15 cellular contexts compared by ENCODE assay signal in the genomic region with DNA sequence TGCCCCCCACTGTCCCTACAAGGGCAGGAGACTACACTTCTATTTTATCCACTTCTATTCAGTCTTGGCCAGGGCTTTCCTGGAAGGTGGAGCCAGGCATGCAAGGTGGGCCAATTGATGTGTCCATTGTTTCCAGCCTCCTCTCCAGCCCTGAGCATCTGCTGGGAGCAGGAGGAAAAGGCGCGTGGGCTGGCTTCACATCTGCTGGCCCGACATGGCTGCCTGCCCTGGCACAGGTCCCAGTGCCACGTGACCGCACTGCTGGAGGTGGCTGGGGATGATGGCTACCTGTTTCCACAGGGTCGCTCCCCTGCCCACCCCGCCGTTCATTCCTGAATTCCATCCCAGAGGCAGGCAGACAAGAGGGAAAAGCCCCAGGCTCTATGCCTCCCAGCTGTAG.
DNase-seq lines count a peak whose midpoint lies in the region; ATAC-seq and TF ChIP-seq lines count a peak whose summit lies in the region.
"Had no signal": no experiment of that assay in that cellular context is flagged by ENCODE, and none has a peak within 500 bp of the region (broad histone marks: within the 10 kb centered on the region; RNA-seq: fewer than 3 reads in every experiment).

No MANE protein-coding gene starts in this region.

- CTCF ChIA-PET in WTC11 (lab: Charles Lee): no interaction called here

- no peaks in the 10 kb centered on the region; the same call in 1 of the 2 replicates for H3K9me3 Mint-ChIP-seq in WTC11
- H3K9me3 Mint-ChIP-seq: natural killer cell treated with Interleukin-12 subunit alpha and Interleukin-12 subunit beta and Interleukin-15 and Interleukin-18, amount 100 ng/mL, for 72 hours had no signal

- peak; percentile 19 for DNase-seq in DMS 273 treated with DMSO at 0.1 percent for 48 hours (lab: John Stamatoyannopoulos, UW)
- peak; percentile 52 for DNase-seq in NCI-H1092 (lab: John Stamatoyannopoulos, UW)
- peak; percentile 75 for DNase-seq in NCI-H69 (lab: John Stamatoyannopoulos, UW)
- DNase-seq in fibroblast of mammary gland (ENCODE audit: low read depth): peak; percentile 25
- no peak for DNase-seq in inferior parietal cortex (ENCODE audit: extremely low spot score)
- DNase-seq in HCEC 1CT: no peak
- DNase-seq in WTC11 (ENCODE audit: low spot score): no peak
- DNase-seq: activated CD4-positive, alpha-beta T cell treated with anti-CD3 and anti-CD28 coated beads for 4 hours; activated naive CD4-positive, alpha-beta T cell; NCI-H187 treated with DMSO at 0.1 percent for 48 hours; stimulated activated naive B cell treated with anti-CD40 and anti-IgM and Interleukin-4, amounts not matched to agents 10 μg/mL and 1 μg/mL and 100 μg/mL, for 72 hours; trophoblast cell had no signal

- no peak overlapping the region for H3K4me3 Mint-ChIP-seq in WTC11
- H3K4me3 Mint-ChIP-seq: natural killer cell treated with Interleukin-12 subunit alpha and Interleukin-12 subunit beta and Interleukin-15 and Interleukin-18, amount 100 ng/mL, for 72 hours; stimulated activated naive B cell treated with anti-CD40 and anti-IgM and Interleukin-4, amounts not matched to agents 10 μg/mL and 1 μg/mL and 100 μg/mL, for 72 hours had no signal

- POLR2A ChIA-PET in WTC11 (lab: Charles Lee): interaction anchor here (0.6 kb wide), 1 partner anchor 558 kb away, joined by 3 read pairs; no protein-coding TSS in a partner anchor

- ATAC-seq in GM21576 (IDR thresholded peaks at IDR 0.05; ENCODE audit: unreplicated experiment) (no peak), WTC11 (no peak)
- ATAC-seq: natural killer cell treated with Interleukin-12 subunit alpha and Interleukin-12 subunit beta and Interleukin-15 and Interleukin-18, amount 100 ng/mL, for 72 hours; stimulated activated naive B cell treated with anti-CD40 and anti-IgM and Interleukin-4, amounts not matched to agents 10 μg/mL and 1 μg/mL and 100 μg/mL, for 72 hours had no signal

- TF ChIP-seq CTCF in fibroblast of mammary gland (conservative IDR thresholded peaks at IDR 0.05; ENCODE audit: control insufficient read depth, insufficient read depth, low read depth, low read length): no peak
- TF ChIP-seq CTCF in WTC11 (IDR thresholded peaks at IDR 0.05): no peak

- no peaks in the 10 kb centered on the region for H3K36me3 Mint-ChIP-seq in WTC11
- H3K36me3 Mint-ChIP-seq: natural killer cell treated with Interleukin-12 subunit alpha and Interleukin-12 subunit beta and Interleukin-15 and Interleukin-18, amount 100 ng/mL, for 72 hours; stimulated activated naive B cell treated with anti-CD40 and anti-IgM and Interleukin-4, amounts not matched to agents 10 μg/mL and 1 μg/mL and 100 μg/mL, for 72 hours had no signal

- H3K4me3 ChIP-seq in fibroblast of mammary gland (ENCODE audit: control insufficient read depth, low read depth, low read length): no peak overlapping the region
- H3K4me3 ChIP-seq: coronary artery had no signal

- H3K27ac Mint-ChIP-seq in WTC11: no peak overlapping the region
- H3K27ac Mint-ChIP-seq: natural killer cell treated with Interleukin-12 subunit alpha and Interleukin-12 subunit beta and Interleukin-15 and Interleukin-18, amount 100 ng/mL, for 72 hours; stimulated activated naive B cell treated with anti-CD40 and anti-IgM and Interleukin-4, amounts not matched to agents 10 μg/mL and 1 μg/mL and 100 μg/mL, for 72 hours had no signal

- H3K4me1 Mint-ChIP-seq in WTC11: no peaks in the 10 kb centered on the region
- H3K4me1 Mint-ChIP-seq: stimulated activated naive B cell treated with anti-CD40 and anti-IgM and Interleukin-4, amounts not matched to agents 10 μg/mL and 1 μg/mL and 100 μg/mL, for 72 hours had no signal

- no peaks in the 10 kb centered on the region; the same call in none of the 2 replicates for H3K27me3 Mint-ChIP-seq in WTC11 (ENCODE audit: low read depth)
- H3K27me3 Mint-ChIP-seq: stimulated activated naive B cell treated with anti-CD40 and anti-IgM and Interleukin-4, amounts not matched to agents 10 μg/mL and 1 μg/mL and 100 μg/mL, for 72 hours had no signal

TF ChIP-seq in WTC11, 78 proteins besides CTCF, POLR2A, EP300 and RAD21 (continues in another document):
- TF ChIP-seq NR1H2 (CRISPR knock-in tag; IDR thresholded peaks at IDR 0.05) (no peak), MLX (CRISPR knock-in tag; IDR thresholded peaks at IDR 0.05) (no peak), CREB1 (CRISPR knock-in tag; IDR thresholded peaks at IDR 0.05) (no peak), NR2C2 (CRISPR knock-in tag; IDR thresholded peaks at IDR 0.05) (no peak), TEAD4 (CRISPR knock-in tag; IDR thresholded peaks at IDR 0.05) (no peak)
- TF ChIP-seq, protein P1, sequence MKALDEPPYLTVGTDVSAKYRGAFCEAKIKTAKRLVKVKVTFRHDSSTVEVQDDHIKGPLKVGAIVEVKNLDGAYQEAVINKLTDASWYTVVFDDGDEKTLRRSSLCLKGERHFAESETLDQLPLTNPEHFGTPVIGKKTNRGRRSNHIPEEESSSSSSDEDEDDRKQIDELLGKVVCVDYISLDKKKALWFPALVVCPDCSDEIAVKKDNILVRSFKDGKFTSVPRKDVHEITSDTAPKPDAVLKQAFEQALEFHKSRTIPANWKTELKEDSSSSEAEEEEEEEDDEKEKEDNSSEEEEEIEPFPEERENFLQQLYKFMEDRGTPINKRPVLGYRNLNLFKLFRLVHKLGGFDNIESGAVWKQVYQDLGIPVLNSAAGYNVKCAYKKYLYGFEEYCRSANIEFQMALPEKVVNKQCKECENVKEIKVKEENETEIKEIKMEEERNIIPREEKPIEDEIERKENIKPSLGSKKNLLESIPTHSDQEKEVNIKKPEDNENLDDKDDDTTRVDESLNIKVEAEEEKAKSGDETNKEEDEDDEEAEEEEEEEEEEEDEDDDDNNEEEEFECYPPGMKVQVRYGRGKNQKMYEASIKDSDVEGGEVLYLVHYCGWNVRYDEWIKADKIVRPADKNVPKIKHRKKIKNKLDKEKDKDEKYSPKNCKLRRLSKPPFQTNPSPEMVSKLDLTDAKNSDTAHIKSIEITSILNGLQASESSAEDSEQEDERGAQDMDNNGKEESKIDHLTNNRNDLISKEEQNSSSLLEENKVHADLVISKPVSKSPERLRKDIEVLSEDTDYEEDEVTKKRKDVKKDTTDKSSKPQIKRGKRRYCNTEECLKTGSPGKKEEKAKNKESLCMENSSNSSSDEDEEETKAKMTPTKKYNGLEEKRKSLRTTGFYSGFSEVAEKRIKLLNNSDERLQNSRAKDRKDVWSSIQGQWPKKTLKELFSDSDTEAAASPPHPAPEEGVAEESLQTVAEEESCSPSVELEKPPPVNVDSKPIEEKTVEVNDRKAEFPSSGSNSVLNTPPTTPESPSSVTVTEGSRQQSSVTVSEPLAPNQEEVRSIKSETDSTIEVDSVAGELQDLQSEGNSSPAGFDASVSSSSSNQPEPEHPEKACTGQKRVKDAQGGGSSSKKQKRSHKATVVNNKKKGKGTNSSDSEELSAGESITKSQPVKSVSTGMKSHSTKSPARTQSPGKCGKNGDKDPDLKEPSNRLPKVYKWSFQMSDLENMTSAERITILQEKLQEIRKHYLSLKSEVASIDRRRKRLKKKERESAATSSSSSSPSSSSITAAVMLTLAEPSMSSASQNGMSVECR (CRISPR knock-in tag; IDR thresholded peaks at IDR 0.05; ENCODE audit: borderline replicate concordance): no peak
- TF ChIP-seq, protein P2, sequence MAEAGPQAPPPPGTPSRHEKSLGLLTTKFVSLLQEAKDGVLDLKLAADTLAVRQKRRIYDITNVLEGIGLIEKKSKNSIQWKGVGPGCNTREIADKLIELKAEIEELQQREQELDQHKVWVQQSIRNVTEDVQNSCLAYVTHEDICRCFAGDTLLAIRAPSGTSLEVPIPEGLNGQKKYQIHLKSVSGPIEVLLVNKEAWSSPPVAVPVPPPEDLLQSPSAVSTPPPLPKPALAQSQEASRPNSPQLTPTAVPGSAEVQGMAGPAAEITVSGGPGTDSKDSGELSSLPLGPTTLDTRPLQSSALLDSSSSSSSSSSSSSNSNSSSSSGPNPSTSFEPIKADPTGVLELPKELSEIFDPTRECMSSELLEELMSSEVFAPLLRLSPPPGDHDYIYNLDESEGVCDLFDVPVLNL (CRISPR knock-in tag; IDR thresholded peaks at IDR 0.05; ENCODE audit: borderline replicate concordance, low read depth): no peak
- TF ChIP-seq, protein P3, sequence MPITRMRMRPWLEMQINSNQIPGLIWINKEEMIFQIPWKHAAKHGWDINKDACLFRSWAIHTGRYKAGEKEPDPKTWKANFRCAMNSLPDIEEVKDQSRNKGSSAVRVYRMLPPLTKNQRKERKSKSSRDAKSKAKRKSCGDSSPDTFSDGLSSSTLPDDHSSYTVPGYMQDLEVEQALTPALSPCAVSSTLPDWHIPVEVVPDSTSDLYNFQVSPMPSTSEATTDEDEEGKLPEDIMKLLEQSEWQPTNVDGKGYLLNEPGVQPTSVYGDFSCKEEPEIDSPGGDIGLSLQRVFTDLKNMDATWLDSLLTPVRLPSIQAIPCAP (CRISPR knock-in tag; IDR thresholded peaks at IDR 0.05): no peak
- TF ChIP-seq, protein P4, sequence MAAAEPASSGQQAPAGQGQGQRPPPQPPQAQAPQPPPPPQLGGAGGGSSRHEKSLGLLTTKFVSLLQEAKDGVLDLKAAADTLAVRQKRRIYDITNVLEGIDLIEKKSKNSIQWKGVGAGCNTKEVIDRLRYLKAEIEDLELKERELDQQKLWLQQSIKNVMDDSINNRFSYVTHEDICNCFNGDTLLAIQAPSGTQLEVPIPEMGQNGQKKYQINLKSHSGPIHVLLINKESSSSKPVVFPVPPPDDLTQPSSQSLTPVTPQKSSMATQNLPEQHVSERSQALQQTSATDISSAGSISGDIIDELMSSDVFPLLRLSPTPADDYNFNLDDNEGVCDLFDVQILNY (CRISPR knock-in tag; IDR thresholded peaks at IDR 0.05): no peak

Comparison
In these comparisons a context has a peak if more than half of its experiments do, and no peak if none do; other contexts are left out.
1. DNase-seq: peak in DMS 273 treated with DMSO at 0.1 percent for 48 hours (single experiment), NCI-H1092 (single experiment), NCI-H69 (single experiment) and fibroblast of mammary gland (single experiment); none in inferior parietal cortex (single experiment), HCEC 1CT (single experiment) and WTC11 (single experiment).